18 cellular contexts compared by ENCODE assay signal in the genomic region with DNA sequence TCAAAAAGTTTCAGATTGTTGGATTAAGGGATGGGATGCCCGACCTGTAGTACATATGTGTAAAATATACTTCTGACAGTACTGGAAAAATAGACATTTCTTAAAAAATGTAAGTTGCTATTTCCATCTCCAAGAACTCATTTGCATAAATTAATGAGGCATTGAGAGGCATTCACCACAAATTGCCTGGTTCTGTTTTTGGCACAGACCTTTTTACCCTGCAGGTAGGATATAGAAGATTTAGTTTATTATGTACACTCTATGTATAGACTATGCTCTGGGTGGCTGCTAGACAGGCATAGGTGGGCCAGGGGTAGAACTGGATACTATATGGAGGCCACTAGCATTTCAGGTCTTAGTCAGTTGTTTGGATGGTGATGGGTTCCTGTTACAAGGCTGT. TPM values are rescaled to one million over a fixed set of nuclear protein-coding genes. Genes with fewer than 3 reads are reported as not detected.
"Had no signal": no experiment of that assay in that cellular context is flagged by ENCODE, and none has a peak within 500 bp of the region (broad histone marks: within the 10 kb centered on the region; RNA-seq: fewer than 3 reads in every experiment).

No MANE protein-coding gene starts in this region.

- H3K27me3 Mint-ChIP-seq: activated CD4-positive, alpha-beta T cell treated with anti-CD3 and anti-CD28 coated beads, Interleukin-2, amount 10 ng/mL, durations not matched to agents 7 days and 5 days; activated naive CD8-positive, alpha-beta T cell treated with anti-CD3 and anti-CD28 coated beads, Interleukin-2, amount 10 ng/mL, durations not matched to agents 7 days and 5 days; T-cell; type B pancreatic cell had no signal

- H3K27ac ChIP-seq: left lung, prostate gland, right atrium auricular region, stomach had no signal

- H3K9me3 ChIP-seq: left lung, prostate gland, right atrium auricular region, stomach had no signal

- DNase-seq: activated CD4-positive, alpha-beta T cell treated with anti-CD3 and anti-CD28 coated beads, Interleukin-2, amount 10 ng/mL, durations not matched to agents 7 days and 5 days; activated CD8-positive, alpha-beta T cell treated with anti-CD3 and anti-CD28 coated beads, Interleukin-2, amount 10 ng/mL, durations not matched to agents 7 days and 5 days; activated gamma-delta T cell; activated naive CD8-positive, alpha-beta T cell treated with anti-CD3 and anti-CD28 coated beads, Interleukin-2, amount 10 ng/mL, durations not matched to agents 7 days and 5 days; activated T-cell treated with anti-CD3 and anti-CD28 coated beads, Interleukin-2, amount 50 U/mL, for 48 hours; amygdala; foreskin melanocyte; head of caudate nucleus; left lung; stimulated activated CD4-positive, alpha-beta T cell treated with anti-CD3 and anti-CD28 coated beads, Interleukin-2, amount 100 ng/mL, for 24 hours; stomach; T-cell; T1000 had no signal

- H3K4me3 Mint-ChIP-seq: activated CD4-positive, alpha-beta T cell treated with anti-CD3 and anti-CD28 coated beads, Interleukin-2, amount 10 ng/mL, durations not matched to agents 7 days and 5 days; activated CD8-positive, alpha-beta T cell treated with anti-CD3 and anti-CD28 coated beads, Interleukin-2, amount 10 ng/mL, durations not matched to agents 7 days and 5 days; activated naive CD8-positive, alpha-beta T cell treated with anti-CD3 and anti-CD28 coated beads, Interleukin-2, amount 10 ng/mL, durations not matched to agents 7 days and 5 days; T-cell; type B pancreatic cell had no signal

- ATAC-seq: activated CD4-positive, CD25-positive, alpha-beta regulatory T cell treated with anti-CD3 and anti-CD28 coated beads, Interleukin-2, amount 50 U/mL, for 24 hours; activated CD8-positive, alpha-beta T cell treated with anti-CD3 and anti-CD28 coated beads, Interleukin-2, amount 10 ng/mL, durations not matched to agents 7 days and 5 days; left lung; T-cell had no signal

- H3K4me1 Mint-ChIP-seq: activated CD4-positive, alpha-beta T cell treated with anti-CD3 and anti-CD28 coated beads, Interleukin-2, amount 10 ng/mL, durations not matched to agents 7 days and 5 days; activated naive CD8-positive, alpha-beta T cell treated with anti-CD3 and anti-CD28 coated beads, Interleukin-2, amount 10 ng/mL, durations not matched to agents 7 days and 5 days had no signal

- H3K4me1 ChIP-seq: left lung, prostate gland, stomach had no signal

- H3K27me3 ChIP-seq: left lung, right atrium auricular region, stomach had no signal

- H3K4me3 ChIP-seq: left lung, prostate gland, right atrium auricular region, stomach had no signal

- H3K27ac Mint-ChIP-seq: activated CD4-positive, alpha-beta T cell treated with anti-CD3 and anti-CD28 coated beads, Interleukin-2, amount 10 ng/mL, durations not matched to agents 7 days and 5 days; activated CD8-positive, alpha-beta T cell treated with anti-CD3 and anti-CD28 coated beads, Interleukin-2, amount 10 ng/mL, durations not matched to agents 7 days and 5 days; activated naive CD8-positive, alpha-beta T cell treated with anti-CD3 and anti-CD28 coated beads, Interleukin-2, amount 10 ng/mL, durations not matched to agents 7 days and 5 days; T-cell; type B pancreatic cell had no signal

- H3K9me3 Mint-ChIP-seq: activated CD4-positive, alpha-beta T cell treated with anti-CD3 and anti-CD28 coated beads, Interleukin-2, amount 10 ng/mL, durations not matched to agents 7 days and 5 days; activated naive CD8-positive, alpha-beta T cell treated with anti-CD3 and anti-CD28 coated beads, Interleukin-2, amount 10 ng/mL, durations not matched to agents 7 days and 5 days; T-cell; type B pancreatic cell had no signal

RNA-seq across cellular contexts. Expression of a gene that starts 8.0 kb away (rescaled TPM):
- total RNA-seq: epithelial cell of proximal tubule had no signal
